28 cellular contexts compared by ENCODE assay signal in the genomic region with DNA sequence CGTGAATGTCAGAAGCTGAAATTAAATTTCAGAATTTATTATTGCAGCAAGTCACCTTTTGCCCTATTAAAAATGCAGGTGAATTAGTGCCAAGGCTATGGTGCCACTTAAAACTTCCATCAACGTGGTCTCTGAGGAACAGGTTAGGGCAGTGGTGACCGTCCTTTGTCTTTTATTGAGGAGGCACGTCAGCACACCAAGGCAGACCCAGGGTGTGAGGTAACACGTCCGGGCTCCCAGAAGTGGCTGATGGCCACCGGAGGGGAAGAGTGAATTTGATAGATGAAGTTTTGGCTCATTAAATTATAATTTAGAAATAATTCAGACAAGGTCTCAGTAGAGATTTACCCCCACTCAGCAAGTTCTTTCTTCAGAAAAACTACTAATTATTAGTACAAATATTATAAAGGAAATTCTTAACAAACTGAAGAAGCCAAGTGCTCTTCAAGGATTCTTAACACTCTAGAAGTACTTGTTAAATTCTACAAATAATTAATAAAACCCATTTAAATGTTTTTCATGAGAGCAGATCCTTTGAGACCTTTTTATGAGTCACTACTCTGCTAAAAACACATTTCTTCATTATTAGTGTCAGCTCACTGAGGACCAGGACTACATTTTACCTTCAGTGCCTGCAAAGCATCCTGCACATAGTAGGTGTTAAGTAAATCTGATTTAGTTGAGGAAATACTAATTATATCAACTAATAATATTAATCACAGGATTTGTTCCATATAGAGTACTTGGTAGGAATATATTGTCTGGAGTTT.
"Had no signal": no experiment of that assay in that cellular context is flagged by ENCODE, and none has a peak within 500 bp of the region (broad histone marks: within the 10 kb centered on the region; RNA-seq: fewer than 3 reads in every experiment).

No MANE protein-coding gene starts in this region.

- H3K27me3 ChIP-seq: pancreas, right atrium auricular region, right lobe of liver, tibial nerve, vagina had no signal

- H3K4me3 Mint-ChIP-seq: immature natural killer cell; naive thymus-derived CD8-positive, alpha-beta T cell; nephron; neural crest cell; stimulated activated memory B cell treated with anti-CD40 and anti-IgM and Interleukin-4, amounts not matched to agents 10 μg/mL and 1 μg/mL and 100 μg/mL, for 72 hours; stimulated activated naive CD8-positive, alpha-beta T cell treated with anti-CD3 and anti-CD28 coated beads, Interleukin-15, amount 100 ng/mL, for 72 hours; type B pancreatic cell had no signal

- H3K9me3 ChIP-seq: left ventricle myocardium inferior, pancreas, psoas muscle, right atrium auricular region, right lobe of liver, tibial nerve, vagina had no signal

- DNase-seq: hypothalamus; immature natural killer cell; kidney; left colon; left ventricle myocardium inferior; mammary epithelial cell; mesenchymal stem cell; naive thymus-derived CD8-positive, alpha-beta T cell; nucleus accumbens; pancreas; posterior cingulate gyrus; psoas muscle; right lobe of liver; stimulated activated CD4-positive, alpha-beta T cell treated with anti-CD3 and anti-CD28 coated beads, Interleukin-1b, Interleukin-23, amount 100 ng/mL, for 48 hours; stimulated activated CD4-positive, alpha-beta T cell treated with anti-CD3 and anti-CD28 coated beads, Interleukin-2, amount 100 ng/mL, for 48 hours; stimulated activated CD4-positive, alpha-beta T cell treated with anti-CD3 and anti-CD28 coated beads, Interleukin-4, amount 100 ng/mL, for 4 hours; stimulated activated CD8-positive, alpha-beta memory T cell treated with anti-CD3 and anti-CD28 coated beads, Interleukin-4, amount 100 ng/mL, for 48 hours; stimulated activated naive CD4-positive, alpha-beta T cell treated with Interleukin-2 at 50 U/mL for 16 hours; stimulated activated naive CD8-positive, alpha-beta T cell treated with anti-CD3 and anti-CD28 coated beads, Interleukin-15, amount 100 ng/mL, for 72 hours; substantia nigra had no signal

- H3K27ac ChIP-seq: left ventricle myocardium inferior, pancreas, psoas muscle, right atrium auricular region, right lobe of liver, tibial nerve, vagina had no signal

- ATAC-seq: left colon; naive thymus-derived CD8-positive, alpha-beta T cell; pancreas; psoas muscle; right lobe of liver; stimulated activated memory B cell treated with anti-CD40 and anti-IgM and Interleukin-4, amounts not matched to agents 10 μg/mL and 1 μg/mL and 100 μg/mL, for 72 hours; stimulated activated naive CD8-positive, alpha-beta T cell treated with anti-CD3 and anti-CD28 coated beads, Interleukin-15, amount 100 ng/mL, for 72 hours had no signal

- H3K4me3 ChIP-seq: left ventricle myocardium inferior, pancreas, psoas muscle, right atrium auricular region, right lobe of liver, smooth muscle cell, tibial nerve, vagina had no signal

- H3K27me3 Mint-ChIP-seq: stimulated activated memory B cell treated with anti-CD40 and anti-IgM and Interleukin-4, amounts not matched to agents 10 μg/mL and 1 μg/mL and 100 μg/mL, for 72 hours; stimulated activated naive CD8-positive, alpha-beta T cell treated with anti-CD3 and anti-CD28 coated beads, Interleukin-15, amount 100 ng/mL, for 72 hours had no signal

- H3K4me1 ChIP-seq: left ventricle myocardium inferior, pancreas, psoas muscle, right atrium auricular region, right lobe of liver, tibial nerve, vagina had no signal

- H3K27ac Mint-ChIP-seq: immature natural killer cell; naive thymus-derived CD8-positive, alpha-beta T cell; stimulated activated memory B cell treated with anti-CD40 and anti-IgM and Interleukin-4, amounts not matched to agents 10 μg/mL and 1 μg/mL and 100 μg/mL, for 72 hours; stimulated activated naive CD8-positive, alpha-beta T cell treated with anti-CD3 and anti-CD28 coated beads, Interleukin-15, amount 100 ng/mL, for 72 hours; type B pancreatic cell had no signal

- H3K36me3 Mint-ChIP-seq: immature natural killer cell; naive thymus-derived CD8-positive, alpha-beta T cell; stimulated activated memory B cell treated with anti-CD40 and anti-IgM and Interleukin-4, amounts not matched to agents 10 μg/mL and 1 μg/mL and 100 μg/mL, for 72 hours; type B pancreatic cell had no signal

- H3K4me1 Mint-ChIP-seq: immature natural killer cell; naive thymus-derived CD8-positive, alpha-beta T cell; stimulated activated memory B cell treated with anti-CD40 and anti-IgM and Interleukin-4, amounts not matched to agents 10 μg/mL and 1 μg/mL and 100 μg/mL, for 72 hours; stimulated activated naive CD8-positive, alpha-beta T cell treated with anti-CD3 and anti-CD28 coated beads, Interleukin-15, amount 100 ng/mL, for 72 hours had no signal

- H3K36me3 ChIP-seq: left ventricle myocardium inferior, pancreas, right atrium auricular region, right lobe of liver, vagina had no signal
